Comparison of ENCODE assay signal across 8 cellular contexts in the genomic region with DNA sequence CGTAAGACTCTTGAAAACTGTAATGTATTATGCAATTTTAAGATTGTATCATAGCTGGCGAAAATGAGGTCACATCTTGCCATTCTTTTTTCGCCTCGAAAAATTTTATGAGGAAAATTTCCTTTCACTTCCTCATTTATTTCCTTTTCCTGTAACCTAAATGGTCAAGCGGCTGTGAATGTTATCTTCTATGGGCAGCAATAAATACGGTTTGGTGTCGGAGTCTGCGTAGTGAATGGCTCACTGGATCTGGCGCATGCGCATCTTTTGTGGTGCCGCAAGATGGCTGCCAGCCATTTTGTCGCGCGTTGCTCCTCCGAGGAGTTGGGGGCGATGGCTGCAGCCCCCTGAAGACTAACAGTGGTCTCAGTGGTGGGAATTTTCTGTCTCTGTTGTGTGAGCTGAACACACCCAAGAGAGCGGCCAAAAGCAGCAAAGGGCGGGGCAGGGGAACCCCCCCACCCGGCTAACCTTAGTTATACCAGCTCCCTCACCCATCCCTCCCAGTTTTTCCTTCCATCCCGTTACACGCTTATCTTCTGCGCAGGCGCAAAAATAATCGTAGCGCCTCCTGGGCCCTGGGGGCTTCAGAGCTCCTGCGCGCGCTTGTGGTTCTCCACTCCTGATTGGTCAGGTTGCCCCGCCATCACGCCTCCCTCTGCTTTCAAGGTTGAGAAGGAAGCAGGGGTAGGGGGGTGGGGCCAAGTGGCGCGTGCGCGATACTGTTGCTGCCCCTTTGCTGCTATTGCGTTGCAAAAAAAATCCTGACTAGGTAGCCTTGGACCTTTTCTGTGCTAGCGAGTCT. TPM values are rescaled to one million over a fixed set of nuclear protein-coding genes. Genes with fewer than 3 reads are reported as not detected.
DNase-seq lines count a peak whose midpoint lies in the region; ATAC-seq, FAIRE-seq and TF ChIP-seq lines count a peak whose summit lies in the region.

RPRD2 (plus strand) TSS at position 722 of the 805 bp plus-strand sequence. CDS start 568 bp downstream, outside the sequence.

- peak within 1 kb of the TSS; percentile 94 for H3K9ac ChIP-seq in OCI-LY3 (ENCODE audit: low read length)

- H2AFZ ChIP-seq in OCI-LY3 (ENCODE audit: low read depth, low read length), result peak within 1 kb of the TSS; percentile 48

- DNase-seq in D721Med (ENCODE audit: insufficient read length, low spot score), result peak; percentile 84
- DNase-seq in HuH-7 (ENCODE audit: low spot score), result peak; percentile 92
- peak; percentile 96 for DNase-seq in activated CD8-positive, alpha-beta memory T cell treated with anti-CD3 and anti-CD28 coated beads, Interleukin-2, amount 50 U/mL, for 48 hours
- DNase-seq in endothelial cell (ENCODE audit: low spot score), result peak; percentile 94
- peak; percentile 98 for DNase-seq in mesothelial cell of epicardium (ENCODE audit: low spot score in 2 of 2, unreplicated experiment in 2 of 2)
- peak; percentile 98 to 99 for DNase-seq in stimulated activated CD8-positive, alpha-beta memory T cell treated with anti-CD3 and anti-CD28 coated beads, Interleukin-15, amount 100 ng/mL, for 48 hours (ENCODE audit: low read depth in 2 of 2)

- TF ChIP-seq CTCF in D721Med (IDR thresholded peaks at IDR 0.05; ENCODE audit: insufficient read depth, missing control alignments) (no peak), OCI-LY3 (IDR thresholded peaks at IDR 0.05; ENCODE audit: low read depth, low read length) (no peak), endothelial cell (IDR thresholded peaks at IDR 0.05; ENCODE audit: unreplicated experiment) (no peak), mesothelial cell of epicardium (IDR thresholded peaks at IDR 0.05; ENCODE audit: unreplicated experiment) (no peak)

- ATAC-seq in GM21515 (IDR thresholded peaks at IDR 0.05; ENCODE audit: unreplicated experiment), result peak; percentile 80

- peak within 1 kb of the TSS; percentile 89 for H3K4me3 ChIP-seq in OCI-LY3 (ENCODE audit: low read length)

- no peaks in the 10 kb centered on the region for H3K9me3 Mint-ChIP-seq in endothelial cell (ENCODE audit: unreplicated experiment)
- no peaks in the 10 kb centered on the region for H3K9me3 Mint-ChIP-seq in mesothelial cell of epicardium

- H4K20me1 ChIP-seq in OCI-LY3 (ENCODE audit: insufficient read depth, low read length), result no peaks in the 10 kb centered on the region

- peaks cover 10% of the 10 kb centered on the region for H3K36me3 Mint-ChIP-seq in endothelial cell (ENCODE audit: low read depth, unreplicated experiment)
- no peaks in the 10 kb centered on the region for H3K36me3 Mint-ChIP-seq in mesothelial cell of epicardium

- H3K4me1 Mint-ChIP-seq in endothelial cell (ENCODE audit: unreplicated experiment) (peaks cover 37% of the 10 kb centered on the region), mesothelial cell of epicardium (peaks cover 20% of the 10 kb centered on the region)

- H3K27me3 Mint-ChIP-seq in endothelial cell (ENCODE audit: unreplicated experiment) (peaks cover 6% of the 10 kb centered on the region), mesothelial cell of epicardium (ENCODE audit: low read depth) (no peaks in the 10 kb centered on the region)

- H3K27ac ChIP-seq in OCI-LY3 (ENCODE audit: low read length), result peak within 1 kb of the TSS; percentile 91

- H3K4me3 Mint-ChIP-seq in endothelial cell (ENCODE audit: unreplicated experiment) (peak within 1 kb of the TSS; percentile 98), mesothelial cell of epicardium (peak within 1 kb of the TSS; percentile 93)

- no peaks in the 10 kb centered on the region for H3K36me3 ChIP-seq in OCI-LY3 (replicated peaks; ENCODE audit: low read depth, low read length)

- peak within 1 kb of the TSS; percentile 98 for H3K27ac Mint-ChIP-seq in endothelial cell (ENCODE audit: unreplicated experiment)
- peak within 1 kb of the TSS; percentile 98 for H3K27ac Mint-ChIP-seq in mesothelial cell of epicardium

- H3K4me2 ChIP-seq in OCI-LY3 (ENCODE audit: low read length), result peak within 1 kb of the TSS; percentile 89

- H3K9me3 ChIP-seq in OCI-LY3 (ENCODE audit: insufficient read depth, low read length), result no peaks in the 10 kb centered on the region

- peak; percentile 72 for FAIRE-seq in D721Med (lab: Jason Lieb, UNC)

- peaks cover 19% of the 10 kb centered on the region for H3K4me1 ChIP-seq in OCI-LY3 (ENCODE audit: low read length)

- H3K79me2 ChIP-seq in OCI-LY3 (ENCODE audit: low read length), result peaks cover 47% of the 10 kb centered on the region

- H3K27me3 ChIP-seq in OCI-LY3 (ENCODE audit: low read depth, low read length), result no peaks in the 10 kb centered on the region

RNA-seq across cellular contexts. Expression of gene RPRD2, which starts in this region (rescaled TPM):
- total RNA-seq in endothelial cell (ENCODE audit: unreplicated experiment) (29.6 TPM), mesothelial cell of epicardium (38.5 to 40.5 TPM (median 39.9 TPM) in 3 replicates)

Comparison
In these comparisons a context has a peak if more than half of its experiments do, and no peak if none do; other contexts are left out.
1. Peak in every context shown above with its lines: DNase-seq, ATAC-seq, H3K4me3 ChIP-seq and H3K27ac ChIP-seq.